Comparison of ENCODE assay signal across 23 cellular contexts in genomic region chr11:10096987-10097386, GRCh38.
"Had no signal": no experiment of that assay in that cellular context is flagged by ENCODE, and none has a peak within 500 bp of the region (broad histone marks: within the 10 kb centered on the region; RNA-seq: fewer than 3 reads in every experiment).

No MANE protein-coding gene starts in this region.

- ATAC-seq: activated CD8-positive, alpha-beta memory T cell treated with anti-CD3 and anti-CD28 coated beads, Interleukin-2, amount 10 ng/mL, durations not matched to agents 7 days and 5 days; T-helper 17 cell had no signal

- DNase-seq: activated B cell treated with CpG ODN at 0.5 μM for 24 hours; activated CD4-positive, alpha-beta T cell treated with anti-CD3 and anti-CD28 coated beads for 1 hour; activated CD4-positive, alpha-beta T cell treated with anti-CD3 and anti-CD28 coated beads, Interleukin-2, amount 10 ng/mL, durations not matched to agents 24 days and 14 days; activated CD4-positive, alpha-beta T cell treated with anti-CD3 and anti-CD28 coated beads, Interleukin-2, amount 50 U/mL, for 48 hours; activated CD8-positive, alpha-beta memory T cell treated with anti-CD3 and anti-CD28 coated beads, Interleukin-2, amount 10 ng/mL, durations not matched to agents 7 days and 5 days; activated effector memory CD4-positive, alpha-beta T cell treated with Interleukin-2 at 50 U/mL for 16 hours; activated naive CD4-positive, alpha-beta T cell; activated T-cell treated with anti-CD3 and anti-CD28 coated beads, Interleukin-2, amount 50 U/mL, for 24 hours; amygdala; KG1; NCI-H1092; NCI-H1417; NCI-H1694; NCI-H2029 treated with DMSO at 0.1 percent for 48 hours; NCI-H510A treated with DMSO at 0.1 percent for 48 hours; NCI-H69; NK-92 treated with Interleukin-12 subunit alpha and Interleukin-12 subunit beta, amount 100 ng/mL, for 24 hours; Peyer's patch; SHP77 treated with DMSO at 0.1 percent for 48 hours; T-helper 17 cell; T-helper 9 cell had no signal

- H3K27me3 ChIP-seq: cardiac muscle cell, Peyer's patch had no signal

- H3K4me3 ChIP-seq: cardiac muscle cell, Peyer's patch had no signal

- H3K27ac ChIP-seq: cardiac muscle cell, Peyer's patch, RWPE1 had no signal

- H3K36me3 ChIP-seq: cardiac muscle cell, Peyer's patch had no signal

- H3K9me3 ChIP-seq: Peyer's patch had no signal

- H3K4me1 ChIP-seq: Peyer's patch had no signal
